1 cellular context compared by ENCODE assay signal in the genomic region with DNA sequence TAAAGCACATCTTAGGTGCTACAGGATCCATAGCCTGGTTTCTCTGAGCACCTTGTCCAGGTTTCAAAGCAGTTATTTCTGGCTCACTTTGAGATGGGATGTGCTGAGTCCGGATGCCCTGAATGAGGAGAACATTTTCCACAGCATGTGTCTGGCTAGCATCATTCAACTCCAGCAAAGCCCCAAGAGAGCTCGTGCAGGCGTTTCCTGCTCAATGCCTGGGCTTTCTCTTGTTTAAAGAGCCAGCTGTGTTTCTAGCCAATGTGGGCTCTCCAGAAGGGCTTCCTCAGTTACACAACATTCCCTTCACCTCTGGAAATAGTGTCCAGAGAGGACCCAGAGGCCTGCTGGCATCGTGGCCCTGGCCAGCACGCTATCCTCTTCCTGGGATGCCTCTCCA.
TF ChIP-seq lines count a peak whose summit lies in the region.

No MANE protein-coding gene starts in this region.

TF ChIP-seq in GM23338, 12 proteins besides CTCF, POLR2A, EP300 and RAD21 (continued from another document):
- TF ChIP-seq, protein P1, sequence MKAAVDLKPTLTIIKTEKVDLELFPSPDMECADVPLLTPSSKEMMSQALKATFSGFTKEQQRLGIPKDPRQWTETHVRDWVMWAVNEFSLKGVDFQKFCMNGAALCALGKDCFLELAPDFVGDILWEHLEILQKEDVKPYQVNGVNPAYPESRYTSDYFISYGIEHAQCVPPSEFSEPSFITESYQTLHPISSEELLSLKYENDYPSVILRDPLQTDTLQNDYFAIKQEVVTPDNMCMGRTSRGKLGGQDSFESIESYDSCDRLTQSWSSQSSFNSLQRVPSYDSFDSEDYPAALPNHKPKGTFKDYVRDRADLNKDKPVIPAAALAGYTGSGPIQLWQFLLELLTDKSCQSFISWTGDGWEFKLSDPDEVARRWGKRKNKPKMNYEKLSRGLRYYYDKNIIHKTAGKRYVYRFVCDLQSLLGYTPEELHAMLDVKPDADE (IDR thresholded peaks at IDR 0.05): no peak
- no peak for TF ChIP-seq NANOG (IDR thresholded peaks at IDR 0.05; ENCODE audit: borderline replicate concordance)
- TF ChIP-seq STAT1 (IDR thresholded peaks at IDR 0.05; ENCODE audit: unreplicated experiment): no peak
- TF ChIP-seq ZNF462 (CRISPR knock-in tag; IDR thresholded peaks at IDR 0.05): no peak
